16 cellular contexts compared by ENCODE assay signal in genomic region chr22:46849101-46849500, GRCh38.
"Had no signal": no experiment of that assay in that cellular context is flagged by ENCODE, and none has a peak within 500 bp of the region (broad histone marks: within the 10 kb centered on the region; RNA-seq: fewer than 3 reads in every experiment).

No MANE protein-coding gene starts in this region.

- H3K27me3 Mint-ChIP-seq: naive thymus-derived CD4-positive, alpha-beta T cell; type B pancreatic cell had no signal

- DNase-seq: colonic mucosa; dermis blood vessel endothelial cell; esophagus squamous epithelium; foreskin fibroblast; glutamatergic neuron; left cardiac atrium; left ventricle myocardium superior; mesendoderm; naive thymus-derived CD4-positive, alpha-beta T cell; ovary; small intestine; stimulated activated CD4-positive, alpha-beta T cell treated with anti-CD3 and anti-CD28 coated beads, Interleukin-2, amount 100 ng/mL, for 48 hours; stimulated activated naive CD8-positive, alpha-beta T cell treated with anti-CD3 and anti-CD28 coated beads, Interleukin-15, Interleukin-2, amounts not matched to agents 100 U/mL and 50 U/mL, for 24 hours; thyroid gland had no signal

- ATAC-seq: gastroesophageal sphincter; left cardiac atrium; left ventricle myocardium superior; naive thymus-derived CD4-positive, alpha-beta T cell; stimulated activated naive CD8-positive, alpha-beta T cell treated with anti-CD3 and anti-CD28 coated beads, Interleukin-15, Interleukin-2, amounts not matched to agents 100 U/mL and 50 U/mL, for 24 hours had no signal

- H3K9me3 Mint-ChIP-seq: naive thymus-derived CD4-positive, alpha-beta T cell; type B pancreatic cell had no signal

- H3K4me3 Mint-ChIP-seq: naive thymus-derived CD4-positive, alpha-beta T cell; type B pancreatic cell had no signal

- H3K27ac Mint-ChIP-seq: type B pancreatic cell had no signal
